In genomic region chr9:101511009-101511408, GRCh38 we compare ENCODE assay signal across 5 cellular contexts.
"Had no signal": no experiment of that assay in that cellular context is flagged by ENCODE, and none has a peak within 500 bp of the region (broad histone marks: within the 10 kb centered on the region; RNA-seq: fewer than 3 reads in every experiment).

No MANE protein-coding gene starts in this region.

- ATAC-seq: HCT116, K562 had no signal

- DNase-seq: GOT3, H7, IMR-90 had no signal
